Comparison of ENCODE assay signal across 1 cellular context in genomic region chr17:3959921-3960601, GRCh38.
TF ChIP-seq lines count a peak whose summit lies in the region.

No MANE protein-coding gene starts in this region.

TF ChIP-seq in GM12878, 131 proteins besides CTCF, POLR2A, EP300 and RAD21:
- TF ChIP-seq, protein P1, sequence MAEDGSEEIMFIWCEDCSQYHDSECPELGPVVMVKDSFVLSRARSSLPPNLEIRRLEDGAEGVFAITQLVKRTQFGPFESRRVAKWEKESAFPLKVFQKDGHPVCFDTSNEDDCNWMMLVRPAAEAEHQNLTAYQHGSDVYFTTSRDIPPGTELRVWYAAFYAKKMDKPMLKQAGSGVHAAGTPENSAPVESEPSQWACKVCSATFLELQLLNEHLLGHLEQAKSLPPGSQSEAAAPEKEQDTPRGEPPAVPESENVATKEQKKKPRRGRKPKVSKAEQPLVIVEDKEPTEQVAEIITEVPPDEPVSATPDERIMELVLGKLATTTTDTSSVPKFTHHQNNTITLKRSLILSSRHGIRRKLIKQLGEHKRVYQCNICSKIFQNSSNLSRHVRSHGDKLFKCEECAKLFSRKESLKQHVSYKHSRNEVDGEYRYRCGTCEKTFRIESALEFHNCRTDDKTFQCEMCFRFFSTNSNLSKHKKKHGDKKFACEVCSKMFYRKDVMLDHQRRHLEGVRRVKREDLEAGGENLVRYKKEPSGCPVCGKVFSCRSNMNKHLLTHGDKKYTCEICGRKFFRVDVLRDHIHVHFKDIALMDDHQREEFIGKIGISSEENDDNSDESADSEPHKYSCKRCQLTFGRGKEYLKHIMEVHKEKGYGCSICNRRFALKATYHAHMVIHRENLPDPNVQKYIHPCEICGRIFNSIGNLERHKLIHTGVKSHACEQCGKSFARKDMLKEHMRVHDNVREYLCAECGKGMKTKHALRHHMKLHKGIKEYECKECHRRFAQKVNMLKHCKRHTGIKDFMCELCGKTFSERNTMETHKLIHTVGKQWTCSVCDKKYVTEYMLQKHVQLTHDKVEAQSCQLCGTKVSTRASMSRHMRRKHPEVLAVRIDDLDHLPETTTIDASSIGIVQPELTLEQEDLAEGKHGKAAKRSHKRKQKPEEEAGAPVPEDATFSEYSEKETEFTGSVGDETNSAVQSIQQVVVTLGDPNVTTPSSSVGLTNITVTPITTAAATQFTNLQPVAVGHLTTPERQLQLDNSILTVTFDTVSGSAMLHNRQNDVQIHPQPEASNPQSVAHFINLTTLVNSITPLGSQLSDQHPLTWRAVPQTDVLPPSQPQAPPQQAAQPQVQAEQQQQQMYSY (CRISPR knock-in tag; IDR thresholded peaks at IDR 0.05) = no peak
- TF ChIP-seq ETV6 (conservative IDR thresholded peaks at IDR 0.05 in 1 of 2, IDR thresholded peaks at IDR 0.05 in 1 of 2; ENCODE audit: borderline replicate concordance in 1 of 2, low read depth in 1 of 2) (no peak), ZBED1 (IDR thresholded peaks at IDR 0.05; ENCODE audit: borderline replicate concordance) (no peak), CUX1 (IDR thresholded peaks at IDR 0.05; ENCODE audit: insufficient replicate concordance, low read depth, low read length) (no peak), ELK1 (IDR thresholded peaks at IDR 0.05; ENCODE audit: low read depth, low read length) (no peak), NRF1 (conservative IDR thresholded peaks at IDR 0.05; ENCODE audit: low read depth, low read length) (no peak), FOXM1 (IDR thresholded peaks at IDR 0.05; ENCODE audit: low read depth, low read length) (no peak), ZNF24 (IDR thresholded peaks at IDR 0.05) (no peak), NR2F1 (conservative IDR thresholded peaks at IDR 0.05) (no peak), SMC3 (IDR thresholded peaks at IDR 0.05; ENCODE audit: borderline replicate concordance, low read length) (no peak)
- TF ChIP-seq, protein P2, sequence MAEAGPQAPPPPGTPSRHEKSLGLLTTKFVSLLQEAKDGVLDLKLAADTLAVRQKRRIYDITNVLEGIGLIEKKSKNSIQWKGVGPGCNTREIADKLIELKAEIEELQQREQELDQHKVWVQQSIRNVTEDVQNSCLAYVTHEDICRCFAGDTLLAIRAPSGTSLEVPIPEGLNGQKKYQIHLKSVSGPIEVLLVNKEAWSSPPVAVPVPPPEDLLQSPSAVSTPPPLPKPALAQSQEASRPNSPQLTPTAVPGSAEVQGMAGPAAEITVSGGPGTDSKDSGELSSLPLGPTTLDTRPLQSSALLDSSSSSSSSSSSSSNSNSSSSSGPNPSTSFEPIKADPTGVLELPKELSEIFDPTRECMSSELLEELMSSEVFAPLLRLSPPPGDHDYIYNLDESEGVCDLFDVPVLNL (IDR thresholded peaks at IDR 0.05; ENCODE audit: low read depth, low read length) = no peak
- TF ChIP-seq, protein P3, sequence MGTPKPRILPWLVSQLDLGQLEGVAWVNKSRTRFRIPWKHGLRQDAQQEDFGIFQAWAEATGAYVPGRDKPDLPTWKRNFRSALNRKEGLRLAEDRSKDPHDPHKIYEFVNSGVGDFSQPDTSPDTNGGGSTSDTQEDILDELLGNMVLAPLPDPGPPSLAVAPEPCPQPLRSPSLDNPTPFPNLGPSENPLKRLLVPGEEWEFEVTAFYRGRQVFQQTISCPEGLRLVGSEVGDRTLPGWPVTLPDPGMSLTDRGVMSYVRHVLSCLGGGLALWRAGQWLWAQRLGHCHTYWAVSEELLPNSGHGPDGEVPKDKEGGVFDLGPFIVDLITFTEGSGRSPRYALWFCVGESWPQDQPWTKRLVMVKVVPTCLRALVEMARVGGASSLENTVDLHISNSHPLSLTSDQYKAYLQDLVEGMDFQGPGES (IDR thresholded peaks at IDR 0.05) = no peak
- TF ChIP-seq, protein P4, sequence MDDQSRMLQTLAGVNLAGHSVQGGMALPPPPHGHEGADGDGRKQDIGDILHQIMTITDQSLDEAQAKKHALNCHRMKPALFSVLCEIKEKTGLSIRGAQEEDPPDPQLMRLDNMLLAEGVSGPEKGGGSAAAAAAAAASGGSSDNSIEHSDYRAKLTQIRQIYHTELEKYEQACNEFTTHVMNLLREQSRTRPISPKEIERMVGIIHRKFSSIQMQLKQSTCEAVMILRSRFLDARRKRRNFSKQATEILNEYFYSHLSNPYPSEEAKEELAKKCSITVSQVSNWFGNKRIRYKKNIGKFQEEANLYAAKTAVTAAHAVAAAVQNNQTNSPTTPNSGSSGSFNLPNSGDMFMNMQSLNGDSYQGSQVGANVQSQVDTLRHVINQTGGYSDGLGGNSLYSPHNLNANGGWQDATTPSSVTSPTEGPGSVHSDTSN (IDR thresholded peaks at IDR 0.05; ENCODE audit: insufficient replicate concordance, low read depth, low read length) = no peak
TF ChIP-seq in GM12878: peak in this region for 0.
